32 cellular contexts compared by ENCODE assay signal in genomic region chrX:12994321-12994720, GRCh38. TPM values are rescaled to one million over a fixed set of nuclear protein-coding genes. Genes with fewer than 3 reads are reported as not detected.
A peak's percentile ranks its signal among the peaks of the same experiment; 100 is the strongest.
DNase-seq lines count a peak whose midpoint lies in the region; ATAC-seq and TF ChIP-seq lines count a peak whose summit lies in the region.
"Had no signal": no experiment of that assay in that cellular context is flagged by ENCODE, and none has a peak within 500 bp of the region (broad histone marks: within the 10 kb centered on the region; RNA-seq: fewer than 3 reads in every experiment).

No MANE protein-coding gene starts in this region.

- H3K4me1 ChIP-seq in body of pancreas (peaks cover 55% of the 10 kb centered on the region), stomach (peaks cover 5 to 48% (median 21%) of the 10 kb centered on the region in 4 donors)

- TF ChIP-seq CTCF in body of pancreas (IDR thresholded peaks at IDR 0.05) (no peak), stomach (IDR thresholded peaks at IDR 0.05) (no peak)

- peaks cover 65% of the 10 kb centered on the region for H3K4me1 Mint-ChIP-seq in activated naive CD4-positive, alpha-beta T cell treated with anti-CD3 and anti-CD28 coated beads, Interleukin-2, amount 50 U/mL, for 24 hours
- peaks cover 66% of the 10 kb centered on the region for H3K4me1 Mint-ChIP-seq in activated naive CD4-positive, alpha-beta T cell treated with anti-CD3 and anti-CD28 coated beads for 36 hours (ENCODE audit: low read depth)

- no peak for TF ChIP-seq EP300 in stomach (IDR thresholded peaks at IDR 0.05)

- intact Hi-C loops in activated naive CD4-positive, alpha-beta T cell treated with anti-CD3 and anti-CD28 coated beads for 36 hours (cut with micrococcal nuclease): no loop called here
- intact Hi-C loops in body of pancreas (cut with DNase I): no loop called here
- intact Hi-C loops in stomach (cut with DNase I; ENCODE audit: low total_unique reads): no loop called here

- 16% methylated on average over 4 of the region's 4 CpGs for WGBS in body of pancreas, 2 donors
- 23 to 44% (median 30%) methylated on average over 4 of the region's 4 CpGs for WGBS in stomach, 5 donors

- H3K27ac ChIP-seq in body of pancreas (peak overlapping the region; percentile 17 to 72 (median 54)), stomach (peak overlapping the region in 4 of 5 donors; percentile 50 to 77 (median 70))
- H3K27ac ChIP-seq: Peyer's patch, thyroid gland had no signal

- no peaks in the 10 kb centered on the region for H3K27me3 ChIP-seq in body of pancreas
- no peaks in the 10 kb centered on the region for H3K27me3 ChIP-seq in stomach
- H3K27me3 ChIP-seq: Peyer's patch, thyroid gland had no signal

- TF ChIP-seq POLR2A in body of pancreas (IDR thresholded peaks at IDR 0.05): peak in 1 of 3 donors; percentile 8
- TF ChIP-seq POLR2A in stomach (IDR thresholded peaks at IDR 0.05): no peak

- peak; percentile 73 for ATAC-seq in body of pancreas
- ATAC-seq in HG03432 (IDR thresholded peaks at IDR 0.05; ENCODE audit: unreplicated experiment): no peak
- no peak for ATAC-seq in GM21515 (IDR thresholded peaks at IDR 0.05; ENCODE audit: unreplicated experiment)
- ATAC-seq: activated CD8-positive, alpha-beta T cell treated with anti-CD3 and anti-CD28 coated beads, Interleukin-2, amount 10 ng/mL, durations not matched to agents 7 days and 5 days; left ventricle myocardium superior; naive thymus-derived CD4-positive, alpha-beta T cell had no signal

- H3K36me3 ChIP-seq in body of pancreas (replicated peaks in 1 of 2; ENCODE audit: insufficient read depth in 1 of 2, low read depth in 2 of 2) (no peaks in the 10 kb centered on the region), stomach (no peaks in the 10 kb centered on the region)
- H3K36me3 ChIP-seq: HAP-1, Peyer's patch, thyroid gland had no signal

- H3K9me3 Mint-ChIP-seq in activated naive CD4-positive, alpha-beta T cell treated with anti-CD3 and anti-CD28 coated beads, Interleukin-2, amount 50 U/mL, for 24 hours: no peaks in the 10 kb centered on the region
- no peaks in the 10 kb centered on the region for H3K9me3 Mint-ChIP-seq in activated naive CD4-positive, alpha-beta T cell treated with anti-CD3 and anti-CD28 coated beads for 36 hours
- H3K9me3 Mint-ChIP-seq: activated naive CD8-positive, alpha-beta T cell treated with anti-CD3 and anti-CD28 coated beads, Interleukin-2, amount 10 ng/mL, durations not matched to agents 7 days and 5 days; central memory CD8-positive, alpha-beta T cell; stimulated activated naive CD8-positive, alpha-beta T cell treated with anti-CD3 and anti-CD28 coated beads, Interleukin-15, Interleukin-2, amounts not matched to agents 100 ng/mL and 50 ng/mL, for 24 hours had no signal

- no peak for DNase-seq in activated naive CD4-positive, alpha-beta T cell treated with anti-CD3 and anti-CD28 coated beads for 36 hours
- peak; percentile 12 for DNase-seq in NCI-H748 treated with DMSO at 0.1 percent for 48 hours (lab: John Stamatoyannopoulos, UW)
- no peak for DNase-seq in body of pancreas
- peak; percentile 47 for DNase-seq in stomach
- no peak for DNase-seq in DMS114 treated with DMSO at 0.1 percent for 48 hours (lab: John Stamatoyannopoulos, UW; ENCODE audit: unreplicated experiment)
- DNase-seq: activated CD4-positive, alpha-beta T cell treated with anti-CD3 and anti-CD28 coated beads for 1 hour; activated CD8-positive, alpha-beta T cell treated with anti-CD3 and anti-CD28 coated beads, Interleukin-2, amount 10 ng/mL, durations not matched to agents 7 days and 5 days; activated naive CD8-positive, alpha-beta T cell treated with anti-CD3 and anti-CD28 coated beads, Interleukin-2, amount 10 ng/mL, durations not matched to agents 7 days and 5 days; activated T-cell treated with anti-CD3 and anti-CD28 coated beads for 4 hours; AML-193; CD4-positive, alpha-beta memory T cell; dermis blood vessel endothelial cell; DMS 273 treated with DMSO at 0.1 percent for 48 hours; KBM-7; left ventricle myocardium superior; MM.1S; naive thymus-derived CD4-positive, alpha-beta T cell; NCI-H1417; NCI-H2081; NCI-H524; NK-92 treated with Interleukin-12 subunit alpha and Interleukin-12 subunit beta, amount 100 ng/mL, for 24 hours; occipital lobe; Peyer's patch; SIG-M5; thyroid gland had no signal

- peak overlapping the region; percentile 72 for H3K27ac Mint-ChIP-seq in activated naive CD4-positive, alpha-beta T cell treated with anti-CD3 and anti-CD28 coated beads, Interleukin-2, amount 50 U/mL, for 24 hours
- no peak overlapping the region for H3K27ac Mint-ChIP-seq in activated naive CD4-positive, alpha-beta T cell treated with anti-CD3 and anti-CD28 coated beads for 36 hours
- H3K27ac Mint-ChIP-seq: activated CD8-positive, alpha-beta T cell treated with anti-CD3 and anti-CD28 coated beads, Interleukin-2, amount 10 ng/mL, durations not matched to agents 7 days and 5 days; activated naive CD8-positive, alpha-beta T cell treated with anti-CD3 and anti-CD28 coated beads, Interleukin-2, amount 10 ng/mL, durations not matched to agents 7 days and 5 days; stimulated activated naive CD8-positive, alpha-beta T cell treated with anti-CD3 and anti-CD28 coated beads, Interleukin-15, Interleukin-2, amounts not matched to agents 100 ng/mL and 50 ng/mL, for 24 hours had no signal

- H3K4me3 Mint-ChIP-seq in activated naive CD4-positive, alpha-beta T cell treated with anti-CD3 and anti-CD28 coated beads, Interleukin-2, amount 50 U/mL, for 24 hours: no peak overlapping the region
- H3K4me3 Mint-ChIP-seq in activated naive CD4-positive, alpha-beta T cell treated with anti-CD3 and anti-CD28 coated beads for 36 hours: no peak overlapping the region
- H3K4me3 Mint-ChIP-seq: activated CD8-positive, alpha-beta T cell treated with anti-CD3 and anti-CD28 coated beads, Interleukin-2, amount 10 ng/mL, durations not matched to agents 7 days and 5 days; activated naive CD8-positive, alpha-beta T cell treated with anti-CD3 and anti-CD28 coated beads, Interleukin-2, amount 10 ng/mL, durations not matched to agents 7 days and 5 days; CD4-positive, alpha-beta memory T cell; central memory CD8-positive, alpha-beta T cell; naive thymus-derived CD4-positive, alpha-beta T cell; stimulated activated naive CD8-positive, alpha-beta T cell treated with anti-CD3 and anti-CD28 coated beads, Interleukin-15, Interleukin-2, amounts not matched to agents 100 ng/mL and 50 ng/mL, for 24 hours had no signal

- H3K27me3 Mint-ChIP-seq in activated naive CD4-positive, alpha-beta T cell treated with anti-CD3 and anti-CD28 coated beads, Interleukin-2, amount 50 U/mL, for 24 hours: no peaks in the 10 kb centered on the region
- H3K27me3 Mint-ChIP-seq in activated naive CD4-positive, alpha-beta T cell treated with anti-CD3 and anti-CD28 coated beads for 36 hours (ENCODE audit: low read depth): no peaks in the 10 kb centered on the region
- H3K27me3 Mint-ChIP-seq: activated naive CD8-positive, alpha-beta T cell treated with anti-CD3 and anti-CD28 coated beads, Interleukin-2, amount 10 ng/mL, durations not matched to agents 7 days and 5 days; CD4-positive, alpha-beta memory T cell; central memory CD8-positive, alpha-beta T cell; naive thymus-derived CD4-positive, alpha-beta T cell; stimulated activated naive CD8-positive, alpha-beta T cell treated with anti-CD3 and anti-CD28 coated beads, Interleukin-15, Interleukin-2, amounts not matched to agents 100 ng/mL and 50 ng/mL, for 24 hours had no signal

- H3K9me3 ChIP-seq in body of pancreas (no peaks in the 10 kb centered on the region), stomach (no peaks in the 10 kb centered on the region)
- H3K9me3 ChIP-seq: HAP-1, Peyer's patch, thyroid gland had no signal

- CTCF ChIA-PET in activated naive CD4-positive, alpha-beta T cell treated with anti-CD3 and anti-CD28 coated beads for 36 hours (lab: Charles Lee): interaction anchor here (0.6 to 2.2 kb wide), 2 partner anchors 31 to 98 kb away, joined by 3 to 8 read pairs; no protein-coding TSS in a partner anchor

- H3K36me3 Mint-ChIP-seq in activated naive CD4-positive, alpha-beta T cell treated with anti-CD3 and anti-CD28 coated beads, Interleukin-2, amount 50 U/mL, for 24 hours: peaks cover 2% of the 10 kb centered on the region
- H3K36me3 Mint-ChIP-seq in activated naive CD4-positive, alpha-beta T cell treated with anti-CD3 and anti-CD28 coated beads for 36 hours (ENCODE audit: low read depth): peaks cover 1% of the 10 kb centered on the region
- H3K36me3 Mint-ChIP-seq: CD4-positive, alpha-beta memory T cell had no signal

- H3K4me3 ChIP-seq in body of pancreas (no peak overlapping the region), stomach (no peak overlapping the region)
- H3K4me3 ChIP-seq: HAP-1, Peyer's patch, thyroid gland had no signal

RNA-seq across cellular contexts. Expression of gene TMSB4X, which starts 19.4 kb away (rescaled TPM):
- total RNA-seq in activated naive CD4-positive, alpha-beta T cell treated with anti-CD3 and anti-CD28 coated beads for 36 hours: 1,000 to 10,000 TPM; 5,535 to 5,691 TPM
- total RNA-seq in body of pancreas: 1,000 to 10,000 TPM; 1,104 to 1,472 TPM
- total RNA-seq in stomach: 1,000 to 10,000 TPM; 1,734 to 4,964 (median 2,895) TPM
- over 10,000 TPM in 2 of 3 donors, 1,000 to 10,000 TPM in 1; 4,831 to 14,609 (median 13,196) TPM for polyA plus RNA-seq in stomach

RNA-seq across cellular contexts. Expression of gene FAM9C, which starts 50.1 kb away (rescaled TPM):
- total RNA-seq in activated naive CD4-positive, alpha-beta T cell treated with anti-CD3 and anti-CD28 coated beads for 36 hours: not detected
- total RNA-seq in body of pancreas (not detected), stomach (under 1 TPM in 1 of 5 donors, not detected in 4; 0.18 TPM)
- polyA plus RNA-seq in stomach: under 1 TPM in 1 of 3 donors, not detected in 2; 0.31 TPM
- total RNA-seq: activated CD8-positive, alpha-beta T cell treated with anti-CD3 and anti-CD28 coated beads, Interleukin-2, amount 10 ng/mL, durations not matched to agents 7 days and 5 days; activated naive CD8-positive, alpha-beta T cell treated with anti-CD3 and anti-CD28 coated beads, Interleukin-2, amount 10 ng/mL, durations not matched to agents 7 days and 5 days; CD4-positive, alpha-beta memory T cell; dermis blood vessel endothelial cell; renal cortical epithelial cell had no signal
- polyA plus RNA-seq: naive thymus-derived CD4-positive, alpha-beta T cell had no signal

Comparison
In these comparisons a context has a peak if more than half of its experiments do, and no peak if none do; other contexts are left out.
1. DNase-seq: peak in NCI-H748 treated with DMSO at 0.1 percent for 48 hours (single experiment) and stomach (single experiment); none in activated naive CD4-positive, alpha-beta T cell treated with anti-CD3 and anti-CD28 coated beads for 36 hours (single experiment), body of pancreas (0 of 4) and DMS114 treated with DMSO at 0.1 percent for 48 hours (single experiment).